ENCODE assay signal across 29 cellular contexts in genomic region chr7:94669773-94670495, GRCh38.
"Had no signal": no experiment of that assay in that cellular context is flagged by ENCODE, and none has a peak within 500 bp of the region (broad histone marks: within the 10 kb centered on the region; RNA-seq: fewer than 3 reads in every experiment).

No MANE protein-coding gene starts in this region.

- DNase-seq: stimulated activated CD4-positive, alpha-beta T cell treated with anti-CD3 and anti-CD28 coated beads, Interleukin-2, amount 100 ng/mL, for 48 hours; stimulated activated CD4-positive, alpha-beta T cell treated with anti-CD3 and anti-CD28 coated beads, Interleukin-4, amount 100 ng/mL, for 1 hour; stimulated activated CD4-positive, alpha-beta T cell treated with anti-CD3 and anti-CD28 coated beads, Interleukin-4, amount 100 ng/mL, for 24 hours; stimulated activated CD4-positive, alpha-beta T cell treated with anti-CD3 and anti-CD28 coated beads, Interleukin-4, amount 100 ng/mL, for 4 hours; stimulated activated CD8-positive, alpha-beta memory T cell treated with anti-CD3 and anti-CD28 coated beads, Interleukin-4, amount 100 ng/mL, for 48 hours; stimulated activated naive B cell treated with anti-CD40 and anti-IgM and Interleukin-4, amounts not matched to agents 10 μg/mL and 1 μg/mL and 100 μg/mL, for 72 hours; stimulated activated naive CD4-positive, alpha-beta T cell; stimulated activated naive CD4-positive, alpha-beta T cell treated with Interleukin-2 at 50 U/mL for 16 hours; stimulated activated naive CD8-positive, alpha-beta T cell treated with anti-CD3 and anti-CD28 coated beads, Interleukin-15, amount 100 ng/mL, for 72 hours; stimulated activated naive CD8-positive, alpha-beta T cell treated with anti-CD3 and anti-CD28 coated beads, Interleukin-15, Interleukin-2, amounts not matched to agents 100 U/mL and 50 U/mL, for 24 hours; stomach; substantia nigra; testis; thyroid gland; tibial artery; transverse colon; trophoblast cell; upper lobe of left lung; upper lobe of right lung; uterus had no signal

- H3K4me1 ChIP-seq: stomach, suprapubic skin, testis, thyroid gland, tibial artery, tibial nerve, transverse colon, upper lobe of left lung, upper lobe of right lung, uterus, vagina had no signal

- ATAC-seq: stimulated activated effector memory CD8-positive, alpha-beta T cell treated with anti-CD3 and anti-CD28 coated beads, Interleukin-12 subunit alpha, Interleukin-12 subunit beta, amount 100 ng/mL, for 72 hours; stimulated activated memory B cell treated with anti-CD40 and anti-IgM and Interleukin-4, amounts not matched to agents 10 μg/mL and 1 μg/mL and 100 μg/mL, for 72 hours; stimulated activated naive B cell treated with anti-CD40 and anti-IgM and Interleukin-4, amounts not matched to agents 10 μg/mL and 1 μg/mL and 100 μg/mL, for 72 hours; stimulated activated naive CD8-positive, alpha-beta T cell treated with anti-CD3 and anti-CD28 coated beads, Interleukin-15, amount 100 ng/mL, for 72 hours; stimulated activated naive CD8-positive, alpha-beta T cell treated with anti-CD3 and anti-CD28 coated beads, Interleukin-15, Interleukin-2, amounts not matched to agents 100 U/mL and 50 U/mL, for 24 hours; upper lobe of right lung had no signal

- H3K36me3 ChIP-seq: stomach, suprapubic skin, thoracic aorta, thyroid gland, tibial artery, tibial nerve, transverse colon, upper lobe of left lung, upper lobe of right lung, uterus, vagina had no signal

- H3K4me1 Mint-ChIP-seq: stimulated activated effector memory CD8-positive, alpha-beta T cell treated with anti-CD3 and anti-CD28 coated beads, Interleukin-12 subunit alpha, Interleukin-12 subunit beta, amount 100 ng/mL, for 72 hours; stimulated activated memory B cell treated with anti-CD40 and anti-IgM and Interleukin-4, amounts not matched to agents 10 μg/mL and 1 μg/mL and 100 μg/mL, for 72 hours; stimulated activated naive B cell treated with anti-CD40 and anti-IgM and Interleukin-4, amounts not matched to agents 10 μg/mL and 1 μg/mL and 100 μg/mL, for 72 hours; stimulated activated naive CD8-positive, alpha-beta T cell treated with anti-CD3 and anti-CD28 coated beads, Interleukin-15, amount 100 ng/mL, for 72 hours had no signal

- H3K36me3 Mint-ChIP-seq: stimulated activated effector memory CD8-positive, alpha-beta T cell treated with anti-CD3 and anti-CD28 coated beads, Interleukin-12 subunit alpha, Interleukin-12 subunit beta, amount 100 ng/mL, for 72 hours; stimulated activated memory B cell treated with anti-CD40 and anti-IgM and Interleukin-4, amounts not matched to agents 10 μg/mL and 1 μg/mL and 100 μg/mL, for 72 hours; stimulated activated naive B cell treated with anti-CD40 and anti-IgM and Interleukin-4, amounts not matched to agents 10 μg/mL and 1 μg/mL and 100 μg/mL, for 72 hours had no signal

- H3K27ac Mint-ChIP-seq: stimulated activated effector memory CD8-positive, alpha-beta T cell treated with anti-CD3 and anti-CD28 coated beads, Interleukin-12 subunit alpha, Interleukin-12 subunit beta, amount 100 ng/mL, for 72 hours; stimulated activated memory B cell treated with anti-CD40 and anti-IgM and Interleukin-4, amounts not matched to agents 10 μg/mL and 1 μg/mL and 100 μg/mL, for 72 hours; stimulated activated naive B cell treated with anti-CD40 and anti-IgM and Interleukin-4, amounts not matched to agents 10 μg/mL and 1 μg/mL and 100 μg/mL, for 72 hours; stimulated activated naive CD8-positive, alpha-beta T cell treated with anti-CD3 and anti-CD28 coated beads, Interleukin-15, amount 100 ng/mL, for 72 hours; stimulated activated naive CD8-positive, alpha-beta T cell treated with anti-CD3 and anti-CD28 coated beads, Interleukin-15, Interleukin-2, amounts not matched to agents 100 ng/mL and 50 ng/mL, for 24 hours; type B pancreatic cell had no signal

- H3K9me3 Mint-ChIP-seq: stimulated activated effector memory CD8-positive, alpha-beta T cell treated with anti-CD3 and anti-CD28 coated beads, Interleukin-12 subunit alpha, Interleukin-12 subunit beta, amount 100 ng/mL, for 72 hours; stimulated activated memory B cell treated with anti-CD40 and anti-IgM and Interleukin-4, amounts not matched to agents 10 μg/mL and 1 μg/mL and 100 μg/mL, for 72 hours; stimulated activated naive B cell treated with anti-CD40 and anti-IgM and Interleukin-4, amounts not matched to agents 10 μg/mL and 1 μg/mL and 100 μg/mL, for 72 hours; stimulated activated naive CD8-positive, alpha-beta T cell treated with anti-CD3 and anti-CD28 coated beads, Interleukin-15, amount 100 ng/mL, for 72 hours; stimulated activated naive CD8-positive, alpha-beta T cell treated with anti-CD3 and anti-CD28 coated beads, Interleukin-15, Interleukin-2, amounts not matched to agents 100 ng/mL and 50 ng/mL, for 24 hours had no signal

- H3K4me3 Mint-ChIP-seq: stimulated activated effector memory CD8-positive, alpha-beta T cell treated with anti-CD3 and anti-CD28 coated beads, Interleukin-12 subunit alpha, Interleukin-12 subunit beta, amount 100 ng/mL, for 72 hours; stimulated activated memory B cell treated with anti-CD40 and anti-IgM and Interleukin-4, amounts not matched to agents 10 μg/mL and 1 μg/mL and 100 μg/mL, for 72 hours; stimulated activated naive B cell treated with anti-CD40 and anti-IgM and Interleukin-4, amounts not matched to agents 10 μg/mL and 1 μg/mL and 100 μg/mL, for 72 hours; stimulated activated naive CD8-positive, alpha-beta T cell treated with anti-CD3 and anti-CD28 coated beads, Interleukin-15, amount 100 ng/mL, for 72 hours; stimulated activated naive CD8-positive, alpha-beta T cell treated with anti-CD3 and anti-CD28 coated beads, Interleukin-15, Interleukin-2, amounts not matched to agents 100 ng/mL and 50 ng/mL, for 24 hours; type B pancreatic cell had no signal

- H3K9me3 ChIP-seq: stomach, suprapubic skin, testis, thoracic aorta, thyroid gland, tibial artery, tibial nerve, transverse colon, upper lobe of left lung, upper lobe of right lung, uterus, vagina had no signal

- H3K27me3 ChIP-seq: stomach, suprapubic skin, testis, thyroid gland, tibial artery, tibial nerve, transverse colon, upper lobe of left lung, upper lobe of right lung, uterus, vagina had no signal

- H3K27me3 Mint-ChIP-seq: stimulated activated naive B cell treated with anti-CD40 and anti-IgM and Interleukin-4, amounts not matched to agents 10 μg/mL and 1 μg/mL and 100 μg/mL, for 72 hours; type B pancreatic cell had no signal

- H3K4me3 ChIP-seq: stomach, suprapubic skin, testis, thoracic aorta, thyroid gland, tibial artery, tibial nerve, transverse colon, upper lobe of left lung, upper lobe of right lung, uterus, vagina had no signal

- FAIRE-seq: urothelium cell line had no signal

- H3K27ac ChIP-seq: stomach, suprapubic skin, testis, thoracic aorta, thyroid gland, tibial artery, tibial nerve, transverse colon, upper lobe of left lung, upper lobe of right lung, uterus, vagina had no signal
